In the genomic region with DNA sequence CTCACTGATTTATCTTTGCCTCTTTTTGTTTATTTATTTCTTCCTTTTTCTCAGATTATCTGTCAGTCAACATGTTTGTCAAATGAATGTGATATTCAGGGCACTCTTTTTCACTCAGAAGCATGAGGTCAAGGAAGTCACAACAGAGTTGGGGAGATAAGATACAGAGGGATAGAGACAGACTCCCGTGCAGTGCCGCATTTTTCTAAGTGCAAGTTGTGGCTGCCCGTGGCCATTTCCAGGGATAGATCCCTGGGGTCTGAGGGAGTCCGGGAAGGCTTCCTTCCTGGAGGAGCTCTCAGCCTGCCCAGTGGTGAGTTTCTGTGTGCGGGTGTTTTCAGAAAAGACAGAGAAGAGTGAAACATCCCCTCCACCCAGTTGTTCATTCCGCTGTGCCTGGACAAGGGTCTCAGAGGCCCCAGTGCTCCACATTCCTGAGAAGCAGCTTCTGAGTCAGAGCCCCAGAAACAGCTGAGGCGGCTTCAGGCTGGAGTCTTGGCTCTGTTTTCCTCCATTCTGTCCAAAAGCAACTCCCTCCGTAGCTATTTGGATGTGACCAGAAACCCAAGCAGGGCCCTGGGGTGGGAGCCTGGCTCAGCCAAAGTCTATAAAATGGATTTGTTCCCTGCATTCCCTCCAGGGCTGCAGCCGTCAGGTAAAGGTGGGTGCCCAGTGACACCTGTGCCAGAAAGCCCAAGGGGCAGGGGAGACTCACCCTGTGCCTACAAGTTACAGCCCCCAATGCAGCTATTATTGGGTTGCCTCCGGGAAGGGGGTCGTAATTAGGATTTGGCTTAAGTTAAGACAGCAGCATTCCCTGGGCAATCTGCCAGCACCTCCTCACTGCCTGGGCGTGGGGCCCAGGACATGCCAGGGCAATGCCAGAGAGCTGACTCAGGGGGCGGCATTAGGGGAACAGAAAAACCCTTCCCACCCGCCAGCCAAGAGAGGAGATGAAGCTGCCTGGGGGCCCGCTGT, we compare ENCODE assay signal across 1 cellular context.
TF ChIP-seq lines count a peak whose summit lies in the region.

No MANE protein-coding gene starts in this region.

TF ChIP-seq in WTC11, 78 proteins besides CTCF, POLR2A, EP300 and RAD21 (continued from another document):
- TF ChIP-seq, protein P1, sequence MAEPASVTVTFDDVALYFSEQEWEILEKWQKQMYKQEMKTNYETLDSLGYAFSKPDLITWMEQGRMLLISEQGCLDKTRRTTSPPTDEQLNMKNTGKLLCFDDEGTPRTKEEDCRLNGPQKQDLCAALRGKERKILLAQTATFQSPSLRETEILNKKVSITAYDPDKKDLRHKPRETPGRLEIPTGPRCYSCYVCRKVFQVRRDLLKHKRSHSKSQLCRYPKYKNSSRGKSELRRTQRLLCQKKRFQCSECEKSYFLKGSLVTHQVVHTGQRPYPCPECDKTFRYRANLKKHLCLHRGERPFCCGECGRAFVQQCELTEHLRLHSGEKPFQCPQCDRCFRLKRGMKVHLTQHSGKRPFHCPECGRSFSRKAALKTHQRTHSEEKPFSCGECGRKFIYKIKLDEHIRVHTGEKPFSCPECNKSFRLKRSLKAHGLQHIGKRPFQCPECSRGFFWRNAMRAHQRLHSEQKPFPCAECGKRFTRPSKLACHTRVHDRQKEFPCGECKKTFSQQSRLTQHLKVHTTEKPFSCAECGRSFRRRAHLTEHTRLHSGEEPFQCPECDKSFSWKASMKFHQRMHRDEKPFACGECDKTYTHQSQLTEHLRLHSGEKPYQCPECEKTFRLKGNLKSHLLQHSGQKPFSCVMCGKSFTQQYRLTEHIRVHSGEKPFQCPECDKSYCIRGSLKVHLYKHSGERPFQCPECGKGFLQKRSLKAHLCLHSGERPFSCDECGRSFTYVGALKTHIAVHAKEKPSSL (CRISPR knock-in tag; conservative IDR thresholded peaks at IDR 0.05): no peak
- TF ChIP-seq, protein P2, sequence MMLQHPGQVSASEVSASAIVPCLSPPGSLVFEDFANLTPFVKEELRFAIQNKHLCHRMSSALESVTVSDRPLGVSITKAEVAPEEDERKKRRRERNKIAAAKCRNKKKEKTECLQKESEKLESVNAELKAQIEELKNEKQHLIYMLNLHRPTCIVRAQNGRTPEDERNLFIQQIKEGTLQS (CRISPR knock-in tag; conservative IDR thresholded peaks at IDR 0.05): no peak
- TF ChIP-seq ZNF232 (CRISPR knock-in tag; IDR thresholded peaks at IDR 0.05): no peak
- no peak for TF ChIP-seq FOXP1 (CRISPR knock-in tag; IDR thresholded peaks at IDR 0.05; ENCODE audit: borderline replicate concordance)
- no peak for TF ChIP-seq IRF2 (CRISPR knock-in tag; IDR thresholded peaks at IDR 0.05; ENCODE audit: borderline replicate concordance, low read depth)
- TF ChIP-seq, protein P3, sequence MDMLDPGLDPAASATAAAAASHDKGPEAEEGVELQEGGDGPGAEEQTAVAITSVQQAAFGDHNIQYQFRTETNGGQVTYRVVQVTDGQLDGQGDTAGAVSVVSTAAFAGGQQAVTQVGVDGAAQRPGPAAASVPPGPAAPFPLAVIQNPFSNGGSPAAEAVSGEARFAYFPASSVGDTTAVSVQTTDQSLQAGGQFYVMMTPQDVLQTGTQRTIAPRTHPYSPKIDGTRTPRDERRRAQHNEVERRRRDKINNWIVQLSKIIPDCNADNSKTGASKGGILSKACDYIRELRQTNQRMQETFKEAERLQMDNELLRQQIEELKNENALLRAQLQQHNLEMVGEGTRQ (CRISPR knock-in tag; IDR thresholded peaks at IDR 0.05): no peak
